16 cellular contexts compared by ENCODE assay signal in the genomic region with DNA sequence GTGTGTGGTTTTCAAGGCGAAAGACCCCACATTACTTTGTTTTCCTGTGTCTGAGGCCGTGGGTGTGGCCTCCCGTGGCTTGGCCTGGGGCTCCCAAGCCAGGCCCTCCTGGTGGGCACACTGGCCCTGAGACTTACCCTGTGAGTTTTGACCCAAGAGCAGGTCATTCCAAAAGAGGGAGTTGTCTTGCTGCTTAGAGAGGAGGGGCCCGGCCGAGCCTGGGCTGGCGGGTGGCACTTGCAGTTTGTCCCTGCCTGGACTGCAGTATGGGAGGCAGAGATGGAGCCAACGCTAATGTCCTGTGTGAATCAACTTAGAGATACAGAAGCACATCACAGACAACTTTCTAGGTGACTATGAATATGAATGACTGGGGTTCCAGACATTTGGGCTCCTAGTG. TPM values are rescaled to one million over a fixed set of nuclear protein-coding genes. Genes with fewer than 3 reads are reported as not detected.
DNase-seq lines count a peak whose midpoint lies in the region; ATAC-seq and TF ChIP-seq lines count a peak whose summit lies in the region.
"Had no signal": no experiment of that assay in that cellular context is flagged by ENCODE, and none has a peak within 500 bp of the region (broad histone marks: within the 10 kb centered on the region; RNA-seq: fewer than 3 reads in every experiment).

No MANE protein-coding gene starts in this region.

- H3K4me3 Mint-ChIP-seq in activated T-helper 17 cell treated with anti-CD3 and anti-CD28 coated beads, Interleukin-2, amount 50 U/mL, for 72 hours: no peak overlapping the region
- no peak overlapping the region for H3K4me3 Mint-ChIP-seq in nephron progenitor cell
- H3K4me3 Mint-ChIP-seq: GM23338 had no signal

- TF ChIP-seq CTCF in GM13976 (IDR thresholded peaks at IDR 0.05; ENCODE audit: borderline replicate concordance, control extremely low read depth, extremely low read depth, insufficient read depth, missing control alignments) (no peak), nephron progenitor cell (IDR thresholded peaks at IDR 0.05) (no peak), suprapubic skin (IDR thresholded peaks at IDR 0.05) (no peak)

- H3K27me3 ChIP-seq in suprapubic skin: no peaks in the 10 kb centered on the region

- TF ChIP-seq POLR2A in suprapubic skin (IDR thresholded peaks at IDR 0.05): no peak

- peaks cover 15% of the 10 kb centered on the region for H3K4me1 ChIP-seq in suprapubic skin

- peak overlapping the region; percentile 45 for H3K27ac ChIP-seq in suprapubic skin

- H3K9me3 Mint-ChIP-seq in activated T-helper 17 cell treated with anti-CD3 and anti-CD28 coated beads, Interleukin-2, amount 50 U/mL, for 72 hours: no peaks in the 10 kb centered on the region
- H3K9me3 Mint-ChIP-seq in nephron progenitor cell: no peaks in the 10 kb centered on the region
- H3K9me3 Mint-ChIP-seq: GM23338 had no signal

- H3K4me3 ChIP-seq in suprapubic skin: no peak overlapping the region
- H3K4me3 ChIP-seq: GM23338 had no signal

- H3K27me3 Mint-ChIP-seq in activated T-helper 17 cell treated with anti-CD3 and anti-CD28 coated beads, Interleukin-2, amount 50 U/mL, for 72 hours: peaks cover 3% of the 10 kb centered on the region
- H3K27me3 Mint-ChIP-seq in nephron progenitor cell (ENCODE audit: low read depth, poor library complexity): peaks cover 20% of the 10 kb centered on the region

- DNase-seq in GM13976 (ENCODE audit: low spot score): peak; percentile 21
- DNase-seq in nephron progenitor cell: no peak
- peak in 1 of 2 donors; percentile 21 for DNase-seq in suprapubic skin (ENCODE audit: low spot score in 2 of 2)
- no peak for DNase-seq in NCI-H1105 (lab: John Stamatoyannopoulos, UW)
- no peak for DNase-seq in HUDEP-2 (lab: John Stamatoyannopoulos, UW; ENCODE audit: unreplicated experiment in 76 of 76)
- no peak for DNase-seq in C1 segment of cervical spinal cord (lab: John Stamatoyannopoulos, UW)
- DNase-seq: COR-L47, NCI-H1092, NCI-H2081 treated with DMSO at 0.1 percent for 48 hours, NCI-H2227 treated with DMSO at 0.1 percent for 48 hours, NCI-H524 treated with DMSO at 0.1 percent for 48 hours had no signal

- TF ChIP-seq EP300 in suprapubic skin (IDR thresholded peaks at IDR 0.05): no peak

- H3K36me3 ChIP-seq in suprapubic skin: no peaks in the 10 kb centered on the region

- H3K36me3 Mint-ChIP-seq in activated T-helper 17 cell treated with anti-CD3 and anti-CD28 coated beads, Interleukin-2, amount 50 U/mL, for 72 hours (ENCODE audit: low read depth): no peaks in the 10 kb centered on the region
- H3K36me3 Mint-ChIP-seq in nephron progenitor cell (ENCODE audit: low read depth): no peaks in the 10 kb centered on the region

- H3K4me1 Mint-ChIP-seq in activated T-helper 17 cell treated with anti-CD3 and anti-CD28 coated beads, Interleukin-2, amount 50 U/mL, for 72 hours: no peaks in the 10 kb centered on the region
- H3K4me1 Mint-ChIP-seq in nephron progenitor cell: peaks cover 40% of the 10 kb centered on the region
- H3K4me1 Mint-ChIP-seq: GM23338 had no signal

- peak overlapping the region; percentile 66 for H3K27ac Mint-ChIP-seq in activated T-helper 17 cell treated with anti-CD3 and anti-CD28 coated beads, Interleukin-2, amount 50 U/mL, for 72 hours
- H3K27ac Mint-ChIP-seq in nephron progenitor cell: peak overlapping the region; percentile 37
- H3K27ac Mint-ChIP-seq: GM23338 had no signal

- H3K9me3 ChIP-seq in suprapubic skin: no peaks in the 10 kb centered on the region

- no peak for ATAC-seq in activated T-helper 17 cell treated with anti-CD3 and anti-CD28 coated beads, Interleukin-2, amount 50 U/mL, for 72 hours (replicated peaks)
- ATAC-seq: Panc1 had no signal

- in situ Hi-C loops in GM13976 (cut with MboI; ENCODE audit: low sequenced_read_pairs, unreplicated experiment): no loop called here

- WGBS in suprapubic skin: 64% methylated on average over 7 of the region's 7 CpGs

RNA-seq across cellular contexts. Expression of a gene that starts 22.7 kb away (rescaled TPM):
- 10 to 100 TPM in 1 of 2 donors, 1 to 10 TPM in 1; 6.4 to 29.0 TPM for total RNA-seq in activated T-helper 17 cell treated with anti-CD3 and anti-CD28 coated beads, Interleukin-2, amount 50 U/mL, for 72 hours
- total RNA-seq in suprapubic skin: 10 to 100 TPM; 13.8 to 36.8 (median 26.9) TPM

RNA-seq across cellular contexts. Expression of a gene that starts 24.5 kb away (rescaled TPM):
- 1 to 10 TPM in 1 of 2 donors, under 1 TPM in 1; 0.50 to 4.4 TPM for total RNA-seq in activated T-helper 17 cell treated with anti-CD3 and anti-CD28 coated beads, Interleukin-2, amount 50 U/mL, for 72 hours
- total RNA-seq in suprapubic skin: under 1 TPM in 1 of 4 donors, not detected in 3; 0.25 TPM
- total RNA-seq: MCF 10A had no signal

RNA-seq across cellular contexts. Expression of a gene that starts 24.5 kb away (rescaled TPM):
- total RNA-seq in activated T-helper 17 cell treated with anti-CD3 and anti-CD28 coated beads, Interleukin-2, amount 50 U/mL, for 72 hours: 1 to 10 TPM in 1 of 2 donors, not detected in 1; 1.6 TPM
- under 1 TPM in 2 of 4 donors, not detected in 2; 0.42 to 0.56 TPM for total RNA-seq in suprapubic skin
- total RNA-seq: Daoy, MCF 10A had no signal

RNA-seq across cellular contexts. Expression of a gene that starts 53.3 kb away (rescaled TPM):
- total RNA-seq in activated T-helper 17 cell treated with anti-CD3 and anti-CD28 coated beads, Interleukin-2, amount 50 U/mL, for 72 hours: 10 to 100 TPM in 1 of 2 donors, 1 to 10 TPM in 1; 3.5 to 15.7 TPM
- total RNA-seq in suprapubic skin: under 1 TPM; 0.26 to 0.64 (median 0.43) TPM

RNA-seq across cellular contexts. Expression of a gene that starts 54.8 kb away (rescaled TPM):
- total RNA-seq in activated T-helper 17 cell treated with anti-CD3 and anti-CD28 coated beads, Interleukin-2, amount 50 U/mL, for 72 hours: 100 to 1,000 TPM; 104 to 145 TPM
- total RNA-seq in suprapubic skin: 10 to 100 TPM in 3 of 4 donors, 1 to 10 TPM in 1; 7.7 to 28.8 (median 15.3) TPM
